Comparison of ENCODE assay signal across 6 cellular contexts in genomic region chr1:153968000-153968363, GRCh38. TPM values are rescaled to one million over a fixed set of nuclear protein-coding genes. Genes with fewer than 3 reads are reported as not detected.
DNase-seq lines count a peak whose midpoint lies in the region; ATAC-seq and TF ChIP-seq lines count a peak whose summit lies in the region.

No MANE protein-coding gene starts in this region.

- no peak overlapping the region for H2BK5ac ChIP-seq in mesenchymal stem cell (ENCODE audit: low read depth, low read length, poor library complexity, severe bottlenecking)

- H3K36me3 ChIP-seq in H7 (replicated peaks; ENCODE audit: control insufficient read depth, insufficient read depth, low read length) (no peaks in the 10 kb centered on the region; the same call in 1 of the 2 replicates), mesenchymal stem cell (ENCODE audit: control insufficient read depth in 1 of 2, insufficient read depth in 2 of 2, low read depth in 1 of 2, low read length in 2 of 2) (peaks cover 4 to 6% of the 10 kb centered on the region in 2 experiments)

- peaks cover 10% of the 10 kb centered on the region for H3K4me1 ChIP-seq in mesenchymal stem cell (ENCODE audit: control insufficient read depth, insufficient read depth, low read depth, low read length)

- H4K91ac ChIP-seq in mesenchymal stem cell (ENCODE audit: low read length) = peak overlapping the region; percentile 74

- peaks cover 31% of the 10 kb centered on the region for H3K4me1 Mint-ChIP-seq in activated CD8-positive, alpha-beta T cell treated with anti-CD3 and anti-CD28 coated beads for 36 hours (ENCODE audit: low read depth)

- peaks cover 18% of the 10 kb centered on the region for H3K36me3 Mint-ChIP-seq in activated CD8-positive, alpha-beta T cell treated with anti-CD3 and anti-CD28 coated beads for 36 hours (ENCODE audit: low read depth)

- H3K79me1 ChIP-seq in mesenchymal stem cell (replicated peaks; ENCODE audit: low read length, poor library complexity, severe bottlenecking) = peaks cover 10% of the 10 kb centered on the region

- H3K27ac ChIP-seq in mesenchymal stem cell (ENCODE audit: low read length, poor library complexity, severe bottlenecking) = peak overlapping the region; percentile 44

- H3K4me3 ChIP-seq in H7 (ENCODE audit: insufficient read depth, low read depth, low read length) (peak overlapping the region; percentile 69), mesenchymal stem cell (ENCODE audit: insufficient read depth in 1 of 2, low read depth in 1 of 2, low read length in 2 of 2) (peak overlapping the region; percentile 43 to 95)

- no peak for TF ChIP-seq CTCF in activated CD8-positive, alpha-beta T cell treated with anti-CD3 and anti-CD28 coated beads for 36 hours (IDR thresholded peaks at IDR 0.05)

- peak overlapping the region; percentile 66 for H2AFZ ChIP-seq in mesenchymal stem cell (ENCODE audit: low read depth, low read length)

- peak overlapping the region; percentile 97 for H4K8ac ChIP-seq in mesenchymal stem cell (ENCODE audit: low read length)

- peak overlapping the region; percentile 71 for H2BK120ac ChIP-seq in mesenchymal stem cell (ENCODE audit: low read depth, low read length)

- no peak overlapping the region for H2BK15ac ChIP-seq in mesenchymal stem cell (ENCODE audit: low read depth, poor library complexity, severe bottlenecking)

- DNase-seq in H7 (peak; percentile 55), mesenchymal stem cell (no peak)
- peak; percentile 28 for DNase-seq in activated CD8-positive, alpha-beta T cell treated with anti-CD3 and anti-CD28 coated beads for 36 hours

- peak overlapping the region; percentile 69 to 94 for H3K4ac ChIP-seq in mesenchymal stem cell (ENCODE audit: low read depth in 1 of 2, low read length in 2 of 2)

- H2BK12ac ChIP-seq in mesenchymal stem cell (ENCODE audit: low read length in 2 of 2) = peak overlapping the region; percentile 61 to 63

- H3K27me3 ChIP-seq in H7 (ENCODE audit: control insufficient read depth, insufficient read depth, low read length) (no peaks in the 10 kb centered on the region), mesenchymal stem cell (ENCODE audit: control insufficient read depth in 1 of 2, insufficient read depth in 1 of 2, low read length in 2 of 2) (no peaks in the 10 kb centered on the region)

- peak overlapping the region; percentile 89 for H3K9ac ChIP-seq in mesenchymal stem cell (ENCODE audit: low read length)

- POLR2A ChIA-PET in activated CD8-positive, alpha-beta T cell treated with anti-CD3 and anti-CD28 coated beads for 36 hours (lab: Charles Lee) = interaction anchor here (1.0 to 13.9 kb wide), 10 partner anchors 7 to 178 kb away, joined by 3 to 237 read pairs (median 19); partner anchors contain the start of genes CRTC2, DENND4B, GATAD2B and JTB

- H3K23ac ChIP-seq in mesenchymal stem cell (ENCODE audit: low read length in 2 of 2) = no peak overlapping the region

- H2AK5ac ChIP-seq in mesenchymal stem cell (ENCODE audit: low read length, severe bottlenecking) = no peak overlapping the region

- H3K18ac ChIP-seq in mesenchymal stem cell (ENCODE audit: low read depth in 1 of 2, low read length in 2 of 2) = peak overlapping the region in 1 of 2 experiments; percentile 67

- peak overlapping the region; percentile 72 for H3K4me2 ChIP-seq in mesenchymal stem cell (ENCODE audit: low read length, poor library complexity, severe bottlenecking)

- H3K9me3 ChIP-seq in mesenchymal stem cell (ENCODE audit: control insufficient read depth, low read length) = no peaks in the 10 kb centered on the region

- H3K4me3 Mint-ChIP-seq in activated CD8-positive, alpha-beta T cell treated with anti-CD3 and anti-CD28 coated beads for 36 hours = peak overlapping the region; percentile 99

- CTCF ChIA-PET in activated CD8-positive, alpha-beta T cell treated with anti-CD3 and anti-CD28 coated beads for 36 hours (lab: Charles Lee) = interaction anchor here (0.8 to 6.7 kb wide), 11 partner anchors 9 to 533 kb away, joined by 3 to 56 read pairs (median 4); partner anchors contain the start of genes CRTC2, DENND4B, GATAD2B and JTB

- H3K9me3 Mint-ChIP-seq in activated CD8-positive, alpha-beta T cell treated with anti-CD3 and anti-CD28 coated beads for 36 hours = no peaks in the 10 kb centered on the region

- no peaks in the 10 kb centered on the region for H3K27me3 Mint-ChIP-seq in activated CD8-positive, alpha-beta T cell treated with anti-CD3 and anti-CD28 coated beads for 36 hours

- intact Hi-C loops in activated CD8-positive, alpha-beta T cell treated with anti-CD3 and anti-CD28 coated beads for 36 hours (cut with micrococcal nuclease) = no loop called here

- 45% methylated on average over 6 of the region's 8 CpGs for WGBS in mesenchymal stem cell

- no peak overlapping the region for H3K14ac ChIP-seq in mesenchymal stem cell (ENCODE audit: low read length in 2 of 2)

- ATAC-seq in activated CD8-positive, alpha-beta T cell treated with anti-CD3 and anti-CD28 coated beads for 36 hours = no peak
- ATAC-seq in HG03439 (IDR thresholded peaks at IDR 0.05; ENCODE audit: unreplicated experiment) (no peak), HG03378 (IDR thresholded peaks at IDR 0.05; ENCODE audit: unreplicated experiment) (no peak)
- ATAC-seq in activated CD4-positive, CD25-positive, alpha-beta regulatory T cell treated with anti-CD3 and anti-CD28 coated beads, Interleukin-2, amount 50 U/mL, for 24 hours = no peak

- peak overlapping the region; percentile 94 for H3K27ac Mint-ChIP-seq in activated CD8-positive, alpha-beta T cell treated with anti-CD3 and anti-CD28 coated beads for 36 hours

RNA-seq across cellular contexts. Expression of gene CREB3L4, which starts 0.3 kb away (rescaled TPM):
- total RNA-seq in H7 (2014; rRNA removed; shearing (Covaris generic)) = 58.2 and 81.2 TPM in 2 replicates
- 1 to 10 TPM; 8.3 to 8.8 TPM for total RNA-seq in activated CD8-positive, alpha-beta T cell treated with anti-CD3 and anti-CD28 coated beads for 36 hours
- polyA plus RNA-seq in mesenchymal stem cell (2013, experiment 1 of 2) = 3.3 TPM
- polyA plus RNA-seq in mesenchymal stem cell (2013, experiment 2 of 2) = 2.9 TPM

RNA-seq across cellular contexts. Expression of gene SLC39A1, which starts 4.6 kb away (rescaled TPM):
- 310 and 377 TPM in 2 replicates for total RNA-seq in H7 (2014; rRNA removed; shearing (Covaris generic))
- total RNA-seq in activated CD8-positive, alpha-beta T cell treated with anti-CD3 and anti-CD28 coated beads for 36 hours = 10 to 100 TPM; 40.3 to 42.2 TPM
- 106 TPM for polyA plus RNA-seq in mesenchymal stem cell (2013, experiment 1 of 2)
- polyA plus RNA-seq in mesenchymal stem cell (2013, experiment 2 of 2) = 105 TPM

RNA-seq across cellular contexts. Expression of gene JTB, which starts 9.5 kb away (rescaled TPM):
- total RNA-seq in H7 (2014; rRNA removed; shearing (Covaris generic)) = 202 and 232 TPM in 2 replicates
- 100 to 1,000 TPM; 151 to 153 TPM for total RNA-seq in activated CD8-positive, alpha-beta T cell treated with anti-CD3 and anti-CD28 coated beads for 36 hours
- 145 TPM for polyA plus RNA-seq in mesenchymal stem cell (2013, experiment 1 of 2)
- 154 TPM for polyA plus RNA-seq in mesenchymal stem cell (2013, experiment 2 of 2)

RNA-seq across cellular contexts. Expression of gene CRTC2, which starts 9.6 kb away (rescaled TPM):
- 17.1 and 22.4 TPM in 2 replicates for total RNA-seq in H7 (2014; rRNA removed; shearing (Covaris generic))
- total RNA-seq in activated CD8-positive, alpha-beta T cell treated with anti-CD3 and anti-CD28 coated beads for 36 hours = 10 to 100 TPM; 67.3 to 71.8 TPM
- polyA plus RNA-seq in mesenchymal stem cell (2013, experiment 1 of 2) = 30.3 TPM
- polyA plus RNA-seq in mesenchymal stem cell (2013, experiment 2 of 2) = 27.0 TPM

RNA-seq across cellular contexts. Expression of gene RAB13, which starts 18.2 kb away (rescaled TPM):
- total RNA-seq in H7 (2014; rRNA removed; shearing (Covaris generic)) = 50.7 and 57.3 TPM in 2 replicates
- 10 to 100 TPM; 41.7 to 45.6 TPM for total RNA-seq in activated CD8-positive, alpha-beta T cell treated with anti-CD3 and anti-CD28 coated beads for 36 hours
- polyA plus RNA-seq in mesenchymal stem cell (2013, experiment 1 of 2) = 464 TPM
- polyA plus RNA-seq in mesenchymal stem cell (2013, experiment 2 of 2) = 450 TPM
